ENCODE assay signal across 8 cellular contexts in the genomic region with DNA sequence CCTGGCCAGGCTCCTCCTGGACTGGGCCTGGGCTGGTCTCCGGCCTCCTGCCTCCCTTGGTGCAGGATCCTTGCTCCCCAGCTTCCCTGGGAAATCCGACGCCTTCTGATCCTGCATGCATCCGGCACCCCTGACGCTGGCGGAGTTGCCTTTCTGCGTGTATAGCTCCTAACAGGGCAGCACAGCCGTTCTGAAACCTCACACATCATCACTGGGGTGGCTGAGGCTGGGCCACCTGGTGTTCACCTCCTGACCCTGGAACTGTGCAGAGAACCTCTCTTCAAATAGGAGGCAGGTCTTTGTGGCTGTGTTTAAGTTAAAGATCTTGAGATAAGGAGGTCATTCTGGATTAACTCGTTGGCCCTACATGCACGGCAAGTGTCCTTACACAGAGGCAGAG.
A peak's percentile ranks its signal among the peaks of the same experiment; 100 is the strongest.
DNase-seq lines count a peak whose midpoint lies in the region; ATAC-seq and TF ChIP-seq lines count a peak whose summit lies in the region.
"Not testable (repeated sequence)": the region's sequence is repeated elsewhere in the genome, so short reads cannot be mapped to it uniquely, and the experiment has no call there.

No MANE protein-coding gene starts in this region.

- DNase-seq in Caco-2 (peak; percentile 57 to 65), cardiac septum (ENCODE audit: low spot score) (peak; percentile 70)
- not testable (repeated sequence) for DNase-seq in Karpas-422

- not testable (repeated sequence) for H3K9ac ChIP-seq in Karpas-422 (ENCODE audit: low read length)

- H2AFZ ChIP-seq in Karpas-422 (ENCODE audit: low read length): not testable (repeated sequence)

- not testable (repeated sequence) for H3K4me1 ChIP-seq in Caco-2; Karpas-422 (ENCODE audit: low read length)

- not testable (repeated sequence) for TF ChIP-seq CTCF in Caco-2 (IDR thresholded peaks at IDR 0.05; ENCODE audit: insufficient read depth in 1 of 2, low read depth in 1 of 2, low read length in 1 of 2, severe bottlenecking in 1 of 2, unreplicated experiment in 1 of 2)

- POLR2A ChIA-PET in Caco-2 (lab: Charles Lee): not testable (repeated sequence)

- H4K20me1 ChIP-seq in Karpas-422 (ENCODE audit: insufficient read depth, low read depth, low read length): not testable (repeated sequence)

- not testable (repeated sequence) for H3K4me3 ChIP-seq in Caco-2 (ENCODE audit: low read depth, low read length); Karpas-422 (ENCODE audit: low read length)

- intact Hi-C loops in Caco-2 (cut with micrococcal nuclease; ENCODE audit: unreplicated experiment); cardiac septum (cut with DNase I): not testable (repeated sequence)

- not testable (repeated sequence) for H3K4me1 Mint-ChIP-seq in Caco-2 (ENCODE audit: low read depth, unreplicated experiment)

- H3K9me3 Mint-ChIP-seq in Caco-2 (ENCODE audit: unreplicated experiment): not testable (repeated sequence)

- H3K4me2 ChIP-seq in Karpas-422 (ENCODE audit: low read depth, low read length, poor library complexity, severe bottlenecking): peak overlapping the region; percentile 47

- CTCF ChIA-PET in Caco-2 (lab: Charles Lee): not testable (repeated sequence)

- H3K27me3 ChIP-seq in Caco-2 (replicated peaks; ENCODE audit: control insufficient read depth, insufficient read depth, low read length); Karpas-422 (ENCODE audit: low read length): not testable (repeated sequence)

- H3K9me2 ChIP-seq in Karpas-422 (replicated peaks; ENCODE audit: insufficient read depth, low read length): not testable (repeated sequence)

- H3K79me2 ChIP-seq in Karpas-422 (ENCODE audit: low read length): not testable (repeated sequence)

- not testable (repeated sequence) for H3K36me3 Mint-ChIP-seq in Caco-2 (ENCODE audit: insufficient read depth, unreplicated experiment)

- peak; percentile 37 for ATAC-seq in GM18870 (IDR thresholded peaks at IDR 0.05; ENCODE audit: unreplicated experiment)
- ATAC-seq in GM19467 (IDR thresholded peaks at IDR 0.05; ENCODE audit: unreplicated experiment): peak; percentile 44
- ATAC-seq in GM21737 (IDR thresholded peaks at IDR 0.05; ENCODE audit: unreplicated experiment): peak; percentile 45
- peak; percentile 65 for ATAC-seq in HG02943 (IDR thresholded peaks at IDR 0.05; ENCODE audit: low read depth, unreplicated experiment)
- ATAC-seq in HG03196 (IDR thresholded peaks at IDR 0.05; ENCODE audit: unreplicated experiment): peak; percentile 41

- H3K27ac Mint-ChIP-seq in Caco-2 (ENCODE audit: unreplicated experiment): not testable (repeated sequence)

- H3K9me3 ChIP-seq in Caco-2; Karpas-422 (ENCODE audit: low read length): not testable (repeated sequence)

- not testable (repeated sequence) for H3K27ac ChIP-seq in Karpas-422 (ENCODE audit: low read length)

- H3K36me3 ChIP-seq in Caco-2 (ENCODE audit: control insufficient read depth, insufficient read depth, low read length); Karpas-422 (ENCODE audit: insufficient read depth, low read length): not testable (repeated sequence)

- BruUV-seq in Caco-2 (replicated peaks; lab: Mats Ljungman, UMichigan): not testable (repeated sequence)

- not testable (repeated sequence) for H3K27me3 Mint-ChIP-seq in Caco-2 (ENCODE audit: insufficient read depth, unreplicated experiment)

- H3K4me3 Mint-ChIP-seq in Caco-2 (ENCODE audit: unreplicated experiment): peak overlapping the region; percentile 24
